ENCODE assay signal across 17 cellular contexts in genomic region chr6:165098165-165098564, GRCh38.
DNase-seq lines count a peak whose midpoint lies in the region; ATAC-seq, FAIRE-seq and TF ChIP-seq lines count a peak whose summit lies in the region.
"Had no signal": no experiment of that assay in that cellular context is flagged by ENCODE, and none has a peak within 500 bp of the region (broad histone marks: within the 10 kb centered on the region; RNA-seq: fewer than 3 reads in every experiment).

No MANE protein-coding gene starts in this region.

- no peak overlapping the region for H2AK5ac ChIP-seq in H9 (ENCODE audit: insufficient read length, low read length)

- TF ChIP-seq CTCF in H9 (conservative IDR thresholded peaks at IDR 0.05), result peak; percentile 60
- peak; percentile 32 for TF ChIP-seq CTCF in PC-3 (conservative IDR thresholded peaks at IDR 0.05; ENCODE audit: low read depth, low read length)
- TF ChIP-seq CTCF in fibroblast of pulmonary artery (IDR thresholded peaks at IDR 0.05; ENCODE audit: low read length, missing control alignments), result peak; percentile 15
- TF ChIP-seq CTCF in CD4-positive, alpha-beta T cell (IDR thresholded peaks at IDR 0.05), result no peak

- H2BK20ac ChIP-seq in H9 (ENCODE audit: low read depth, low read length, poor library complexity, severe bottlenecking), result no peak overlapping the region

- DNase-seq in CMK (ENCODE audit: low read depth), result peak; percentile 8
- no peak for DNase-seq in H9
- DNase-seq in PC-3, result no peak
- peak; percentile 7 for DNase-seq in fibroblast of pulmonary artery (ENCODE audit: low read depth)
- no peak for DNase-seq in CD4-positive, alpha-beta T cell
- DNase-seq in GM12892 (ENCODE audit: insufficient read length), result no peak
- no peak for DNase-seq in NCI-H1092 treated with DMSO at 0.1 percent for 48 hours (lab: John Stamatoyannopoulos, UW)
- no peak for DNase-seq in putamen (ENCODE audit: low spot score)
- DNase-seq: activated T-cell treated with anti-CD3 and anti-CD28 coated beads, Interleukin-2, amount 50 U/mL, for 24 hours; CD4-positive, alpha-beta memory T cell; dorsolateral prefrontal cortex; foreskin melanocyte; naive thymus-derived CD8-positive, alpha-beta T cell; NCI-H2227 treated with DMSO at 0.1 percent for 48 hours; right lobe of liver; SIG-M5 had no signal

- no peak overlapping the region for H2BK12ac ChIP-seq in H9 (ENCODE audit: insufficient read length, low read depth, low read length)

- H2AFZ ChIP-seq in H9 (ENCODE audit: low read length) (no peak overlapping the region), PC-3 (ENCODE audit: low read length) (no peak overlapping the region)

- no peak overlapping the region for H3K14ac ChIP-seq in H9 (ENCODE audit: insufficient read depth, low read length)

- no TSS peak for BruUV-seq in PC-3 (replicated peaks; lab: Mats Ljungman, UMichigan)

- CTCF ChIA-PET in PC-3 (lab: Charles Lee), result no interaction called here
- CTCF ChIA-PET in CD4-positive, alpha-beta T cell (lab: Charles Lee), result no interaction called here

- H2BK120ac ChIP-seq in H9 (ENCODE audit: low read depth, low read length, poor library complexity, severe bottlenecking), result no peak overlapping the region

- no peaks in the 10 kb centered on the region for H3K27me3 ChIP-seq in H9 (ENCODE audit: insufficient read depth, low read length)
- no peaks in the 10 kb centered on the region for H3K27me3 ChIP-seq in PC-3 (ENCODE audit: low read length)
- no peaks in the 10 kb centered on the region for H3K27me3 ChIP-seq in CD4-positive, alpha-beta T cell (ENCODE audit: control insufficient read depth, insufficient read depth, low read length)
- H3K27me3 ChIP-seq: dorsolateral prefrontal cortex, right lobe of liver had no signal

- no peak overlapping the region for H4K91ac ChIP-seq in H9 (ENCODE audit: insufficient read length, low read depth, low read length)

- H3K4me1 Mint-ChIP-seq in H9, result no peaks in the 10 kb centered on the region
- H3K4me1 Mint-ChIP-seq in CD4-positive, alpha-beta T cell (ENCODE audit: low read depth), result no peaks in the 10 kb centered on the region
- H3K4me1 Mint-ChIP-seq: CD4-positive, alpha-beta memory T cell; IgD-negative memory B cell; naive thymus-derived CD8-positive, alpha-beta T cell had no signal

- H3K4me3 ChIP-seq in PC-3 (ENCODE audit: low read length), result no peak overlapping the region
- no peak overlapping the region for H3K4me3 ChIP-seq in fibroblast of pulmonary artery (replicated peaks; ENCODE audit: low read depth, low read length)
- H3K4me3 ChIP-seq: dorsolateral prefrontal cortex, right lobe of liver had no signal

- no peaks in the 10 kb centered on the region for H3K9me2 ChIP-seq in PC-3 (replicated peaks; ENCODE audit: low read length)

- H3K36me3 ChIP-seq in PC-3 (ENCODE audit: low read depth, low read length), result no peaks in the 10 kb centered on the region
- H3K36me3 ChIP-seq: right lobe of liver had no signal

- peak overlapping the region in 1 of 3 experiments; percentile 87; a peak in 1 of 7 replicates for H3K27ac Mint-ChIP-seq in H9
- H3K27ac Mint-ChIP-seq in CD4-positive, alpha-beta T cell, result no peak overlapping the region
- H3K27ac Mint-ChIP-seq: activated T-cell treated with anti-CD3 and anti-CD28 coated beads, Interleukin-2, amount 50 U/mL, for 24 hours; CD4-positive, alpha-beta memory T cell; IgD-negative memory B cell; naive thymus-derived CD8-positive, alpha-beta T cell had no signal

- no peaks in the 10 kb centered on the region for H3K23me2 ChIP-seq in H9 (ENCODE audit: insufficient read length, low read depth, low read length, poor library complexity, severe bottlenecking)

- no peak overlapping the region for H3K56ac ChIP-seq in H9 (ENCODE audit: insufficient read length, low read depth, low read length)

- no peak overlapping the region for H3T11ph ChIP-seq in H9 (ENCODE audit: low read length)

- no peaks in the 10 kb centered on the region for H3K79me1 ChIP-seq in H9 (ENCODE audit: insufficient read depth, low read depth, low read length, poor library complexity, severe bottlenecking)

- H4K8ac ChIP-seq in H9 (replicated peaks; ENCODE audit: insufficient read length, low read depth, low read length), result no peak overlapping the region

- H3K79me2 ChIP-seq in H9 (ENCODE audit: insufficient read depth, low read length), result no peaks in the 10 kb centered on the region
- no peaks in the 10 kb centered on the region for H3K79me2 ChIP-seq in PC-3 (ENCODE audit: low read length)

- peaks cover 0 to 26% (median 8%) of the 10 kb centered on the region in 3 experiments; a peak in 4 of 7 replicates for H3K36me3 Mint-ChIP-seq in H9 (ENCODE audit: insufficient read depth in 1 of 3, low read depth in 3 of 3)
- no peaks in the 10 kb centered on the region for H3K36me3 Mint-ChIP-seq in CD4-positive, alpha-beta T cell (ENCODE audit: low read depth)
- H3K36me3 Mint-ChIP-seq: CD4-positive, alpha-beta memory T cell; IgD-negative memory B cell had no signal

- no CpG with 5 or more reads among the region's 4 CpGs for WGBS in H9 (ENCODE audit: extremely low coverage, insufficient read length, low lambda C conversion rate)

- no peak overlapping the region for H3K4ac ChIP-seq in H9 (ENCODE audit: low read depth, low read length)

- H4K5ac ChIP-seq in H9 (ENCODE audit: insufficient read length, low read depth, low read length), result no peak overlapping the region

- no peaks in the 10 kb centered on the region for H3K4me1 ChIP-seq in H9 (ENCODE audit: insufficient read depth, low read length)
- H3K4me1 ChIP-seq in PC-3 (ENCODE audit: insufficient read depth, low read length), result no peaks in the 10 kb centered on the region
- H3K4me1 ChIP-seq: right lobe of liver had no signal

- H3F3A ChIP-seq in PC-3 (ENCODE audit: low read length, unreplicated experiment), result no peaks in the 10 kb centered on the region

- no peak overlapping the region for H3K4me2 ChIP-seq in H9 (ENCODE audit: insufficient read depth, insufficient read length, low read length)
- no peak overlapping the region for H3K4me2 ChIP-seq in PC-3 (ENCODE audit: low read length)

- no peak for TF ChIP-seq POLR2A in GM12892 (IDR thresholded peaks at IDR 0.05; ENCODE audit: low read depth, low read length)

- H3K9me3 Mint-ChIP-seq in H9, result peaks cover 23 to 31% of the 10 kb centered on the region in 2 experiments
- peaks cover 17% of the 10 kb centered on the region for H3K9me3 Mint-ChIP-seq in CD4-positive, alpha-beta T cell

- H4K20me1 ChIP-seq in H9 (ENCODE audit: control insufficient read depth, insufficient read depth, insufficient read length), result no peaks in the 10 kb centered on the region
- H4K20me1 ChIP-seq in PC-3 (ENCODE audit: low read length), result no peaks in the 10 kb centered on the region

- FAIRE-seq in GM12892 (lab: Jason Lieb, UNC), result no peak

- H3K9ac ChIP-seq in H9 (ENCODE audit: extremely low read depth, insufficient read length, low read length) (no peak overlapping the region), PC-3 (ENCODE audit: low read length) (no peak overlapping the region)

- H2BK5ac ChIP-seq in H9 (ENCODE audit: insufficient read length, low read length), result no peak overlapping the region

- intact Hi-C loops in PC-3 (cut with micrococcal nuclease), result no loop called here
- intact Hi-C loops in CD4-positive, alpha-beta T cell (cut with DNase I, micrococcal nuclease), result no loop called here

- H3K23ac ChIP-seq in H9 (ENCODE audit: insufficient read length, low read depth, low read length), result no peak overlapping the region

- no peaks in the 10 kb centered on the region for H3K9me3 ChIP-seq in H9 (ENCODE audit: control insufficient read depth, low read depth, low read length)
- H3K9me3 ChIP-seq in PC-3 (ENCODE audit: low read length), result no peaks in the 10 kb centered on the region
- no peaks in the 10 kb centered on the region for H3K9me3 ChIP-seq in CD4-positive, alpha-beta T cell (ENCODE audit: control insufficient read depth, low read length)

- POLR2A ChIA-PET in PC-3 (lab: Charles Lee; ENCODE audit: unreplicated experiment), result no interaction called here
- POLR2A ChIA-PET in CD4-positive, alpha-beta T cell (lab: Charles Lee), result no interaction called here

- H3K4me3 Mint-ChIP-seq in H9, result no peak overlapping the region
- H3K4me3 Mint-ChIP-seq in CD4-positive, alpha-beta T cell, result no peak overlapping the region
- H3K4me3 Mint-ChIP-seq: activated T-cell treated with anti-CD3 and anti-CD28 coated beads, Interleukin-2, amount 50 U/mL, for 24 hours; CD4-positive, alpha-beta memory T cell; IgD-negative memory B cell; naive thymus-derived CD8-positive, alpha-beta T cell had no signal

- no peak overlapping the region for H2BK15ac ChIP-seq in H9 (ENCODE audit: low read depth, low read length)

- H3K27me3 Mint-ChIP-seq in H9 (ENCODE audit: low read depth), result no peaks in the 10 kb centered on the region
- H3K27me3 Mint-ChIP-seq in CD4-positive, alpha-beta T cell, result no peaks in the 10 kb centered on the region
- H3K27me3 Mint-ChIP-seq: activated T-cell treated with anti-CD3 and anti-CD28 coated beads, Interleukin-2, amount 50 U/mL, for 24 hours; CD4-positive, alpha-beta memory T cell; IgD-negative memory B cell; naive thymus-derived CD8-positive, alpha-beta T cell had no signal

- ATAC-seq in PC-3, result no peak
- no peak for ATAC-seq in CD4-positive, alpha-beta T cell (ENCODE audit: poor library complexity)
- ATAC-seq: naive thymus-derived CD8-positive, alpha-beta T cell; right lobe of liver had no signal

- H3K18ac ChIP-seq in H9 (ENCODE audit: insufficient read length, low read depth, low read length), result no peak overlapping the region

- H3K27ac ChIP-seq in H9 (ENCODE audit: insufficient read length, low read depth, low read length) (no peak overlapping the region), PC-3 (ENCODE audit: low read length) (no peak overlapping the region)
- H3K27ac ChIP-seq in CD4-positive, alpha-beta T cell (ENCODE audit: low read depth, low read length), result no peak overlapping the region
- H3K27ac ChIP-seq: dorsolateral prefrontal cortex, right lobe of liver had no signal

Comparison
In these comparisons a context has a peak if more than half of its experiments do, and no peak if none do; other contexts are left out.
1. DNase-seq: peak in CMK (single experiment) and fibroblast of pulmonary artery (single experiment); none in H9 (single experiment), PC-3 (single experiment), CD4-positive, alpha-beta T cell (0 of 10), GM12892 (single experiment), NCI-H1092 treated with DMSO at 0.1 percent for 48 hours (single experiment) and putamen (single experiment).